Comparison of ENCODE assay signal across 24 cellular contexts in genomic region chr11:8360086-8360828, GRCh38.
A peak's percentile ranks its signal among the peaks of the same experiment; 100 is the strongest.
DNase-seq lines count a peak whose midpoint lies in the region; ATAC-seq, FAIRE-seq and TF ChIP-seq lines count a peak whose summit lies in the region.
"Had no signal": no experiment of that assay in that cellular context is flagged by ENCODE, and none has a peak within 500 bp of the region (broad histone marks: within the 10 kb centered on the region; RNA-seq: fewer than 3 reads in every experiment).

No MANE protein-coding gene starts in this region.

- TF ChIP-seq RAD21 in HepG2 (CRISPR knock-in tag; IDR thresholded peaks at IDR 0.05), result no peak

- 21% methylated on average over 8 of the region's 9 CpGs for WGBS in HepG2 (ENCODE audit: low lambda C conversion rate)
- 72 to 92% methylated on average over 9 of the region's 9 CpGs for WGBS in sigmoid colon, 2 donors

- DNase-seq in PC-3, result no peak
- peak; percentile 22 for DNase-seq in HepG2 (ENCODE audit: low spot score)
- DNase-seq in sigmoid colon, result peak; percentile 20
- DNase-seq in SW480 (ENCODE audit: low spot score), result no peak
- DNase-seq: activated CD4-positive, alpha-beta T cell treated with anti-CD3 and anti-CD28 coated beads for 48 hours; activated CD8-positive, alpha-beta memory T cell treated with anti-CD3 and anti-CD28 coated beads, Interleukin-2, amount 10 ng/mL, durations not matched to agents 7 days and 5 days; CD4-positive, alpha-beta T cell; effector memory CD4-positive, alpha-beta T cell; H7; KG1; kidney glomerular epithelial cell; NCI-H1694 treated with DMSO at 0.1 percent for 48 hours; NCI-H774; SHP77 treated with DMSO at 0.1 percent for 48 hours; stomach had no signal

- H3K4me2 ChIP-seq in PC-3 (ENCODE audit: low read length) (no peak overlapping the region), HepG2 (ENCODE audit: low read depth, low read length) (no peak overlapping the region)

- peaks cover 0 to 1% (median 0%) of the 10 kb centered on the region in 5 experiments for H3K9me3 Mint-ChIP-seq in brain
- no peaks in the 10 kb centered on the region for H3K9me3 Mint-ChIP-seq in activated T-helper 17 cell treated with anti-CD3 and anti-CD28 coated beads, Interleukin-2, amount 50 U/mL, for 72 hours
- H3K9me3 Mint-ChIP-seq: activated T-helper 1 cell treated with anti-CD3 and anti-CD28 coated beads, Interleukin-12 subunit alpha, Interleukin-12 subunit beta, Interleukin-2, Interleukin-4 antibody, amounts not matched to agents 30 ng/mL and 10 ng/mL and 1 ng/mL, durations not matched to agents 14 hours and 24 hours and 36 hours; CD4-positive, alpha-beta T cell; nephron had no signal

- H3K9me3 ChIP-seq in PC-3 (ENCODE audit: low read length) (no peaks in the 10 kb centered on the region), HepG2 (ENCODE audit: low read length) (no peaks in the 10 kb centered on the region), sigmoid colon (no peaks in the 10 kb centered on the region)
- H3K9me3 ChIP-seq: esophagus muscularis mucosa, stomach, tibial nerve had no signal

- H3K4me3 ChIP-seq in PC-3 (ENCODE audit: low read length) (no peak overlapping the region), HepG2 (replicated peaks in 1 of 3; ENCODE audit: insufficient read depth in 1 of 3, low read depth in 2 of 3, low read length in 3 of 3) (no peak overlapping the region), sigmoid colon (no peak overlapping the region)
- H3K4me3 ChIP-seq: esophagus muscularis mucosa, stomach, tibial nerve had no signal

- no peaks in the 10 kb centered on the region for H3F3A ChIP-seq in PC-3 (ENCODE audit: low read length, unreplicated experiment)

- H3K27me3 ChIP-seq in PC-3 (ENCODE audit: low read length) (peaks cover 35% of the 10 kb centered on the region), HepG2 (ENCODE audit: control insufficient read depth in 1 of 2, insufficient read depth in 2 of 2, low read length in 2 of 2) (peaks cover 1 to 23% of the 10 kb centered on the region in 2 experiments), sigmoid colon (no peaks in the 10 kb centered on the region)
- H3K27me3 ChIP-seq: esophagus muscularis mucosa, stomach, tibial nerve had no signal

- no peaks in the 10 kb centered on the region for H3K9me2 ChIP-seq in PC-3 (replicated peaks; ENCODE audit: low read length)

- TF ChIP-seq CTCF in PC-3 (conservative IDR thresholded peaks at IDR 0.05; ENCODE audit: low read depth, low read length) (0 out of 2 replicates have a peak, but pooled peaks have one; percentile 12), brain (conservative IDR thresholded peaks at IDR 0.05) (peak; percentile 26 to 33), HepG2 (CRISPR knock-in tag; IDR thresholded peaks at IDR 0.05) (peak; percentile 30), sigmoid colon (IDR thresholded peaks at IDR 0.05) (no peak)

- H4K20me1 ChIP-seq in PC-3 (ENCODE audit: low read length) (no peaks in the 10 kb centered on the region), HepG2 (ENCODE audit: insufficient read depth, low read length) (no peaks in the 10 kb centered on the region)

- in situ Hi-C loops in HepG2 (cut with HindIII; ENCODE audit: extremely low pct_ligation_motif_present, low pct_unique_long_range_greater_than_20kb), result no loop called here

- H3K27ac ChIP-seq in PC-3 (ENCODE audit: low read length), result no peak overlapping the region
- H3K27ac ChIP-seq in HepG2 (ENCODE audit: extremely low read length, insufficient read depth, low read length), result no peak overlapping the region
- H3K27ac ChIP-seq in sigmoid colon, result no peak overlapping the region
- H3K27ac ChIP-seq: esophagus muscularis mucosa, stomach, tibial nerve had no signal

- ATAC-seq in PC-3 (no peak), HepG2 (peak; percentile 45), GM21367 (IDR thresholded peaks at IDR 0.05; ENCODE audit: unreplicated experiment) (no peak)
- no peak for ATAC-seq in activated T-helper 17 cell treated with anti-CD3 and anti-CD28 coated beads, Interleukin-2, amount 50 U/mL, for 72 hours (replicated peaks)
- ATAC-seq: activated CD8-positive, alpha-beta memory T cell treated with anti-CD3 and anti-CD28 coated beads, Interleukin-2, amount 10 ng/mL, durations not matched to agents 7 days and 5 days had no signal

- H3K79me2 ChIP-seq in PC-3 (ENCODE audit: low read length) (no peaks in the 10 kb centered on the region), HepG2 (ENCODE audit: insufficient read depth, low read length) (no peaks in the 10 kb centered on the region)

- TF ChIP-seq EP300 in HepG2 (IDR thresholded peaks at IDR 0.05; ENCODE audit: low read depth in 2 of 2, low read length in 2 of 2) (no peak), HepG2 (CRISPR knock-in tag; IDR thresholded peaks at IDR 0.05; ENCODE audit: borderline replicate concordance) (no peak), sigmoid colon (IDR thresholded peaks at IDR 0.05) (no peak)

- H3K36me3 ChIP-seq in PC-3 (ENCODE audit: low read depth, low read length) (no peaks in the 10 kb centered on the region), HepG2 (replicated peaks in 1 of 2; ENCODE audit: control insufficient read depth in 1 of 2, insufficient read depth in 2 of 2, low read length in 2 of 2) (no peaks in the 10 kb centered on the region), sigmoid colon (no peaks in the 10 kb centered on the region)
- H3K36me3 ChIP-seq: esophagus muscularis mucosa, stomach, tibial nerve had no signal

- H3K27ac Mint-ChIP-seq in brain, result no peak overlapping the region
- no peak overlapping the region for H3K27ac Mint-ChIP-seq in activated T-helper 17 cell treated with anti-CD3 and anti-CD28 coated beads, Interleukin-2, amount 50 U/mL, for 72 hours
- H3K27ac Mint-ChIP-seq: activated CD8-positive, alpha-beta memory T cell treated with anti-CD3 and anti-CD28 coated beads, Interleukin-2, amount 10 ng/mL, durations not matched to agents 7 days and 5 days; activated T-helper 1 cell treated with anti-CD3 and anti-CD28 coated beads, Interleukin-12 subunit alpha, Interleukin-12 subunit beta, Interleukin-2, Interleukin-4 antibody, amounts not matched to agents 30 ng/mL and 10 ng/mL and 1 ng/mL, durations not matched to agents 14 hours and 24 hours and 36 hours; CD4-positive, alpha-beta T cell; nephron had no signal

- CTCF ChIA-PET in PC-3 (lab: Charles Lee) (no interaction called here), HepG2 (lab: Yijun Ruan, JAX; ENCODE audit: low intra/inter-chr PET ratio, low total read pairs) (no interaction called here)

- intact Hi-C loops in PC-3 (cut with micrococcal nuclease), result no loop called here
- intact Hi-C loops in HepG2 (cut with micrococcal nuclease; ENCODE audit: unreplicated experiment), result no loop called here
- intact Hi-C loops in sigmoid colon (cut with DNase I), result no loop called here

- TF ChIP-seq POLR2A in HepG2 (IDR thresholded peaks at IDR 0.05; ENCODE audit: insufficient read depth in 1 of 2, low read depth in 2 of 2, low read length in 2 of 2) (no peak), sigmoid colon (IDR thresholded peaks at IDR 0.05) (no peak)

- POLR2A ChIA-PET in PC-3 (lab: Charles Lee; ENCODE audit: unreplicated experiment), result no interaction called here
- POLR2A ChIA-PET in HepG2 (lab: Yijun Ruan, JAX), result no interaction called here

- no peak for FAIRE-seq in HepG2 (lab: Jason Lieb, UNC)
- FAIRE-seq: G401.6, GM18507 had no signal

- H3K4me3 Mint-ChIP-seq in brain, result no peak overlapping the region
- no peak overlapping the region for H3K4me3 Mint-ChIP-seq in activated T-helper 17 cell treated with anti-CD3 and anti-CD28 coated beads, Interleukin-2, amount 50 U/mL, for 72 hours
- H3K4me3 Mint-ChIP-seq: activated CD8-positive, alpha-beta memory T cell treated with anti-CD3 and anti-CD28 coated beads, Interleukin-2, amount 10 ng/mL, durations not matched to agents 7 days and 5 days; activated T-helper 1 cell treated with anti-CD3 and anti-CD28 coated beads, Interleukin-12 subunit alpha, Interleukin-12 subunit beta, Interleukin-2, Interleukin-4 antibody, amounts not matched to agents 30 ng/mL and 10 ng/mL and 1 ng/mL, durations not matched to agents 14 hours and 24 hours and 36 hours; CD4-positive, alpha-beta T cell; nephron had no signal

- no peak overlapping the region for H3K9ac ChIP-seq in PC-3 (ENCODE audit: low read length)
- no peak overlapping the region for H3K9ac ChIP-seq in HepG2 (ENCODE audit: insufficient read depth, low read depth, low read length)

- H2AFZ ChIP-seq in PC-3 (ENCODE audit: low read length) (no peak overlapping the region), HepG2 (ENCODE audit: low read length) (no peak overlapping the region)

- H3K4me1 Mint-ChIP-seq in brain, result peaks cover 36% of the 10 kb centered on the region
- no peaks in the 10 kb centered on the region for H3K4me1 Mint-ChIP-seq in activated T-helper 17 cell treated with anti-CD3 and anti-CD28 coated beads, Interleukin-2, amount 50 U/mL, for 72 hours

- H3K27me3 Mint-ChIP-seq in brain, result peaks cover 3% of the 10 kb centered on the region
- peaks cover 7% of the 10 kb centered on the region for H3K27me3 Mint-ChIP-seq in activated T-helper 17 cell treated with anti-CD3 and anti-CD28 coated beads, Interleukin-2, amount 50 U/mL, for 72 hours

- H3K4me1 ChIP-seq in PC-3 (ENCODE audit: insufficient read depth, low read length) (no peaks in the 10 kb centered on the region), HepG2 (ENCODE audit: insufficient read depth, low read length) (peaks cover 11% of the 10 kb centered on the region; the same call in 1 of the 2 replicates), sigmoid colon (peaks cover 0 to 9% (median 3%) of the 10 kb centered on the region in 4 donors)

- BruUV-seq in PC-3 (replicated peaks; lab: Mats Ljungman, UMichigan) (no TSS peak), HepG2 (replicated peaks; lab: Mats Ljungman, UMichigan) (no TSS peak)

- H3K36me3 Mint-ChIP-seq in brain, result no peaks in the 10 kb centered on the region
- H3K36me3 Mint-ChIP-seq in activated T-helper 17 cell treated with anti-CD3 and anti-CD28 coated beads, Interleukin-2, amount 50 U/mL, for 72 hours (ENCODE audit: low read depth), result no peaks in the 10 kb centered on the region
- H3K36me3 Mint-ChIP-seq: activated CD8-positive, alpha-beta memory T cell treated with anti-CD3 and anti-CD28 coated beads, Interleukin-2, amount 10 ng/mL, durations not matched to agents 7 days and 5 days had no signal

TF ChIP-seq in HepG2, 621 proteins besides CTCF, POLR2A, EP300 and RAD21:
- TF ChIP-seq HNF4A (CRISPR knock-in tag; IDR thresholded peaks at IDR 0.05) (peak; percentile 27; the same call in 1 of the 2 replicates), ZNF44 (CRISPR knock-in tag; IDR thresholded peaks at IDR 0.05) (no peak)
- TF ChIP-seq, protein P1, sequence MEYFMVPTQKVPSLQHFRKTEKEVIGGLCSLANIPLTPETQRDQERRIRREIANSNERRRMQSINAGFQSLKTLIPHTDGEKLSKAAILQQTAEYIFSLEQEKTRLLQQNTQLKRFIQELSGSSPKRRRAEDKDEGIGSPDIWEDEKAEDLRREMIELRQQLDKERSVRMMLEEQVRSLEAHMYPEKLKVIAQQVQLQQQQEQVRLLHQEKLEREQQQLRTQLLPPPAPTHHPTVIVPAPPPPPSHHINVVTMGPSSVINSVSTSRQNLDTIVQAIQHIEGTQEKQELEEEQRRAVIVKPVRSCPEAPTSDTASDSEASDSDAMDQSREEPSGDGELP (IDR thresholded peaks at IDR 0.05; ENCODE audit: borderline replicate concordance, low read depth), result peak; percentile 27; the same call in 1 of the 2 replicates
TF ChIP-seq in HepG2: peak in this region for 2.

Comparison
In these comparisons a context has a peak if more than half of its experiments do, and no peak if none do; other contexts are left out.
1. DNase-seq: peak in HepG2 (single experiment) and sigmoid colon (single experiment); none in PC-3 (single experiment) and SW480 (single experiment).
2. CTCF ChIP-seq: peak in PC-3 (single experiment), brain (2 of 2) and HepG2 (single experiment); none in sigmoid colon (0 of 4).